In genomic region chr10:118567701-118568248, GRCh38 we compare ENCODE assay signal across 16 cellular contexts. TPM values are rescaled to one million over a fixed set of nuclear protein-coding genes. Genes with fewer than 3 reads are reported as not detected.
A peak's percentile ranks its signal among the peaks of the same experiment; 100 is the strongest.
DNase-seq lines count a peak whose midpoint lies in the region; ATAC-seq, FAIRE-seq and TF ChIP-seq lines count a peak whose summit lies in the region.
"Had no signal": no experiment of that assay in that cellular context is flagged by ENCODE, and none has a peak within 500 bp of the region (broad histone marks: within the 10 kb centered on the region; RNA-seq: fewer than 3 reads in every experiment).

No MANE protein-coding gene starts in this region.

- TF ChIP-seq EP300 in H1 (IDR thresholded peaks at IDR 0.05; ENCODE audit: borderline replicate concordance in 1 of 2, low read depth in 2 of 2, low read length in 2 of 2): no peak

- H3K9me3 ChIP-seq in right atrium auricular region: peaks cover 0 to 2% of the 10 kb centered on the region in 2 donors
- H3K9me3 ChIP-seq in H1 (ENCODE audit: insufficient read depth in 2 of 2, low read depth in 1 of 2, low read length in 1 of 2): no peaks in the 10 kb centered on the region
- no peaks in the 10 kb centered on the region for H3K9me3 ChIP-seq in lung (ENCODE audit: control insufficient read depth in 2 of 2, insufficient read depth in 1 of 2, low read length in 1 of 2)

- no peaks in the 10 kb centered on the region for H3K79me1 ChIP-seq in H1 (ENCODE audit: low read depth, low read length)

- 0 out of 2 replicates have a peak overlapping the region, but pooled peaks have one; percentile 17 for H2BK12ac ChIP-seq in H1 (ENCODE audit: low read depth, low read length)

- H3K27ac ChIP-seq in right atrium auricular region (no peak overlapping the region), H1 (ENCODE audit: low read depth, low read length) (no peak overlapping the region), lung (ENCODE audit: low read depth in 1 of 2, low read length in 1 of 2) (no peak overlapping the region)
- H3K27ac ChIP-seq: BLaER1 treated with 17β-estradiol and CSF1 and Interleukin-3, amounts not matched to agents 10 nM and 100 nM; HL-60 had no signal

- ATAC-seq in Right ventricle myocardium inferior (no peak), lung (ENCODE audit: insufficient read depth, low FRiP score) (no peak), GM21423 (IDR thresholded peaks at IDR 0.05; ENCODE audit: unreplicated experiment) (no peak), HG03378 (IDR thresholded peaks at IDR 0.05; ENCODE audit: unreplicated experiment) (no peak)

- no peak overlapping the region for H2BK120ac ChIP-seq in H1 (replicated peaks; ENCODE audit: low read depth, low read length)

- CTCF ChIA-PET in H1 (lab: Charles Lee; ENCODE audit: partially characterized antibody): interaction anchor here (0.6 to 5.1 kb wide), 29 partner anchors 10 to 660 kb away, joined by 3 to 65 read pairs (median 4); no protein-coding TSS in a partner anchor

- no peak overlapping the region for H2BK5ac ChIP-seq in H1 (ENCODE audit: low read depth, low read length)

- H3K18ac ChIP-seq in H1 (ENCODE audit: extremely low read depth, low read length): no peak overlapping the region

- TF ChIP-seq POLR2A in H1 (IDR thresholded peaks at IDR 0.05; ENCODE audit: control extremely low read depth in 1 of 2, low read depth in 2 of 2, low read length in 2 of 2): no peak

- H2BK20ac ChIP-seq in H1 (ENCODE audit: low read length): no peak overlapping the region

- no peak overlapping the region for H2AFZ ChIP-seq in H1 (ENCODE audit: low read length)

- H2BK15ac ChIP-seq in H1 (ENCODE audit: low read length): no peak overlapping the region

- peak; percentile 57 for DNase-seq in right atrium auricular region (ENCODE audit: low spot score)
- no peak for DNase-seq in Right ventricle myocardium inferior (ENCODE audit: missing footprints)
- no peak for DNase-seq in H1 (ENCODE audit: low read depth in 1 of 2, low spot score in 2 of 2)
- peak; percentile 19 for DNase-seq in lung (ENCODE audit: low spot score)
- no peak for DNase-seq in NCI-H748 treated with DMSO at 0.1 percent for 48 hours (lab: John Stamatoyannopoulos, UW)
- DNase-seq: 8988T, DMS79, H9 had no signal

- intact Hi-C loops in Right ventricle myocardium inferior (cut with DNase I): loop anchor here (1.0 to 10.0 kb wide), 2 partner anchors 234 to 457 kb away; partner anchors contain the start of gene NANOS1

- H3K56ac ChIP-seq in H1 (replicated peaks; ENCODE audit: insufficient read length, low read depth, low read length): no peak overlapping the region

- no peaks in the 10 kb centered on the region for H3K79me2 ChIP-seq in H1 (ENCODE audit: control insufficient read depth in 1 of 2, insufficient read depth in 2 of 2, low read length in 2 of 2)

- no peak overlapping the region for H3K14ac ChIP-seq in H1 (ENCODE audit: insufficient read length)

- H3K27me3 ChIP-seq in right atrium auricular region: no peaks in the 10 kb centered on the region
- H3K27me3 ChIP-seq in H1 (replicated peaks in 1 of 4; ENCODE audit: control insufficient read depth in 3 of 4, extremely low read depth in 1 of 4, insufficient read depth in 3 of 4, low read length in 3 of 4): no peaks in the 10 kb centered on the region; a peak in 1 of 7 replicates
- H3K27me3 ChIP-seq in lung (ENCODE audit: control insufficient read depth, insufficient read depth): no peaks in the 10 kb centered on the region
- H3K27me3 ChIP-seq: BLaER1 treated with 17β-estradiol and CSF1 and Interleukin-3, amounts not matched to agents 10 nM and 100 nM had no signal

- TF ChIP-seq CTCF in right atrium auricular region (IDR thresholded peaks at IDR 0.05) (no peak), H1 (IDR thresholded peaks at IDR 0.05; ENCODE audit: control extremely low read depth in 1 of 3, insufficient read depth in 1 of 3, low read depth in 1 of 3, low read length in 3 of 3) (no peak), lung (IDR thresholded peaks at IDR 0.05; ENCODE audit: control extremely low read depth, extremely low read depth) (no peak)

- H3K23me2 ChIP-seq in H1 (ENCODE audit: low read depth, low read length): no peaks in the 10 kb centered on the region

- no peaks in the 10 kb centered on the region for H3K36me3 ChIP-seq in right atrium auricular region
- no peaks in the 10 kb centered on the region for H3K36me3 ChIP-seq in H1 (ENCODE audit: control insufficient read depth in 2 of 4, insufficient read depth in 4 of 4, low read length in 3 of 4)
- H3K36me3 ChIP-seq in lung (ENCODE audit: control insufficient read depth in 2 of 2, insufficient read depth in 2 of 2, low read length in 2 of 2): no peaks in the 10 kb centered on the region
- H3K36me3 ChIP-seq: BLaER1 treated with 17β-estradiol and CSF1 and Interleukin-3, amounts not matched to agents 10 nM and 100 nM had no signal

- WGBS in H1 (ENCODE audit: extremely low coverage in 1 of 2, insufficient coverage in 1 of 2, insufficient read length in 1 of 2, insufficient replicate concordance in 2 of 2, low coverage in 1 of 2, low lambda C conversion rate in 2 of 2, missing lambda C conversion rate in 1 of 2), 2 experiments: 91% methylated on average over 6 of the region's 11 CpGs; no CpG with 5 or more reads in 1 of the 2 experiments
- 74 to 77% methylated on average over 11 of the region's 11 CpGs for WGBS in lung, 2 donors

- H4K8ac ChIP-seq in H1 (ENCODE audit: extremely low read depth, insufficient read depth, low read length): no peak overlapping the region

- H3K4me3 ChIP-seq in right atrium auricular region: no peak overlapping the region
- H3K4me3 ChIP-seq in H1 (ENCODE audit: extremely low read depth in 1 of 4, insufficient read depth in 2 of 4, low read depth in 3 of 4, low read length in 4 of 4): no peak overlapping the region
- H3K4me3 ChIP-seq in lung: no peak overlapping the region
- H3K4me3 ChIP-seq: BLaER1 treated with 17β-estradiol and CSF1 and Interleukin-3, amounts not matched to agents 10 nM and 100 nM; GM12878; GM23338 had no signal

- POLR2A ChIA-PET in H1 (lab: Charles Lee; ENCODE audit: partially characterized antibody): no interaction called here

- no peak overlapping the region for H4K91ac ChIP-seq in H1 (replicated peaks; ENCODE audit: insufficient read length, low read length)

- no peak for FAIRE-seq in H1 (lab: Jason Lieb, UNC)
- FAIRE-seq: GM12878 had no signal

- no peak for TF ChIP-seq RAD21 in H1 (IDR thresholded peaks at IDR 0.05 in 1 of 2, conservative IDR thresholded peaks at IDR 0.05 in 1 of 2; ENCODE audit: low read depth in 2 of 2, low read length in 2 of 2)

- H3K4ac ChIP-seq in H1 (replicated peaks; ENCODE audit: insufficient read length, low read depth, low read length): no peak overlapping the region

- no peaks in the 10 kb centered on the region for H4K20me1 ChIP-seq in H1 (replicated peaks in 1 of 2; ENCODE audit: control insufficient read depth in 1 of 2, insufficient read depth in 2 of 2, low read length in 2 of 2)
- H4K20me1 ChIP-seq: BLaER1 treated with 17β-estradiol and CSF1 and Interleukin-3, amounts not matched to agents 10 nM and 100 nM had no signal

- H4K5ac ChIP-seq in H1 (ENCODE audit: insufficient read length, low read depth, low read length): no peak overlapping the region

- H3K4me2 ChIP-seq in H1 (ENCODE audit: insufficient read depth in 1 of 2, low read depth in 2 of 2, low read length in 2 of 2): no peak overlapping the region
- H3K4me2 ChIP-seq: GM23338 had no signal

- H2AK5ac ChIP-seq in H1 (ENCODE audit: low read depth, low read length): no peak overlapping the region

- H3K4me1 ChIP-seq in right atrium auricular region (peaks cover 0 to 20% of the 10 kb centered on the region in 2 donors), H1 (replicated peaks in 1 of 4; ENCODE audit: control insufficient read depth in 3 of 4, insufficient read depth in 4 of 4, low read length in 3 of 4) (peaks cover 0 to 7% (median 2%) of the 10 kb centered on the region in 4 experiments; a peak in 3 of 7 replicates), lung (ENCODE audit: control insufficient read depth in 2 of 2, insufficient read depth in 2 of 2, low read length in 2 of 2) (no peaks in the 10 kb centered on the region)

- no peak overlapping the region for H3K23ac ChIP-seq in H1 (ENCODE audit: insufficient read length)

- H3K9ac ChIP-seq in H1 (replicated peaks in 1 of 4; ENCODE audit: extremely low read depth in 1 of 4, low read depth in 3 of 4, low read length in 3 of 4): no peak overlapping the region

TF ChIP-seq in H1, 55 proteins besides CTCF, POLR2A, EP300 and RAD21:
- no peak for TF ChIP-seq POU5F1 (IDR thresholded peaks at IDR 0.05; ENCODE audit: low read depth, low read length)

RNA-seq across cellular contexts. Expression of gene PRLHR, which starts 27.7 kb away (rescaled TPM):
- total RNA-seq in right atrium auricular region: not detected
- total RNA-seq in Right ventricle myocardium inferior: not detected
- total RNA-seq in H1 (2021; fragmentation: NEBNext Ultra II Directional; extraction: Animal tissue kit (Norgen Biotek cat#: 25700)): not detected in 2 replicates
- 0.05 TPM in 1 of 2 replicates, not detected in the other for polyA plus RNA-seq in H1 (2011; rRNA removed)
- not detected for polyA plus RNA-seq in H1 (2011; cell fraction: cytosol; rRNA removed)
- polyA plus RNA-seq in H1 (2011; cell fraction: nucleus; rRNA removed): 0.03 TPM
- 0.10 TPM in 1 of 4 replicates, not detected in the others for polyA plus RNA-seq in H1 (2012, experiment 1 of 2)
- polyA plus RNA-seq in H1 (2012, experiment 2 of 2): not detected
- polyA plus RNA-seq in H1 (2013, experiment 1 of 2): 0.02 TPM
- 0.02 TPM for polyA plus RNA-seq in H1 (2013, experiment 2 of 2)
- polyA minus RNA-seq in H1 (2011; rRNA and poly(A)+ RNA removed): not detected in 2 replicates
- not detected for polyA minus RNA-seq in H1 (2011; cell fraction: cytosol; rRNA and poly(A)+ RNA removed)
- not detected for polyA minus RNA-seq in H1 (2011; cell fraction: nucleus; rRNA and poly(A)+ RNA removed)
- total RNA-seq in lung: not detected
- not detected for polyA plus RNA-seq in lung
- total RNA-seq: CD4-positive, CD25-positive, alpha-beta regulatory T cell; G401; GM12878; H9 had no signal
- polyA plus RNA-seq: CD4-positive, CD25-positive, alpha-beta regulatory T cell; GM12878; GM23338 had no signal

Comparison
In these comparisons a context has a peak if more than half of its experiments do, and no peak if none do; other contexts are left out.
1. DNase-seq: peak in right atrium auricular region (single experiment) and lung (single experiment); none in Right ventricle myocardium inferior (single experiment), H1 (0 of 2) and NCI-H748 treated with DMSO at 0.1 percent for 48 hours (single experiment).